In genomic region chr7:30224511-30225031, GRCh38 we compare ENCODE assay signal across 9 cellular contexts. TPM values are rescaled to one million over a fixed set of nuclear protein-coding genes. Genes with fewer than 3 reads are reported as not detected.
DNase-seq lines count a peak whose midpoint lies in the region; ATAC-seq, FAIRE-seq and TF ChIP-seq lines count a peak whose summit lies in the region.
"Had no signal": no experiment of that assay in that cellular context is flagged by ENCODE, and none has a peak within 500 bp of the region (broad histone marks: within the 10 kb centered on the region; RNA-seq: fewer than 3 reads in every experiment).

No MANE protein-coding gene starts in this region.

- ATAC-seq in GM18519 (IDR thresholded peaks at IDR 0.05; ENCODE audit: low FRiP score, unreplicated experiment) = no peak

- DNase-seq in AG09309 (ENCODE audit: low read depth) (peak; percentile 78), H54 (ENCODE audit: insufficient read length, low spot score) (peak; percentile 45), RWPE1 (ENCODE audit: low spot score) (peak; percentile 27), fibroblast of villous mesenchyme (ENCODE audit: low read depth) (peak; percentile 52), HK-2 (ENCODE audit: unreplicated experiment) (no peak), NCI-H1105 (lab: John Stamatoyannopoulos, UW) (no peak), NK-92 (lab: John Stamatoyannopoulos, UW; ENCODE audit: unreplicated experiment) (no peak)
- DNase-seq: DMS153 had no signal

- H3K27ac ChIP-seq in RWPE1 = peak overlapping the region; percentile 60

- H3K4me3 ChIP-seq in AG09309 (ENCODE audit: control insufficient read depth, low read depth, low read length) (no peak overlapping the region), fibroblast of villous mesenchyme (ENCODE audit: low read depth, low read length) (no peak overlapping the region)

- TF ChIP-seq POLR2A in H54 (IDR thresholded peaks at IDR 0.05; ENCODE audit: low read depth, low read length) = no peak

- TF ChIP-seq CTCF in AG09309 (IDR thresholded peaks at IDR 0.05; ENCODE audit: control insufficient read depth, insufficient read depth, low read depth, low read length, missing control alignments) (no peak), RWPE1 (conservative IDR thresholded peaks at IDR 0.05; ENCODE audit: low read depth) (no peak), fibroblast of villous mesenchyme (IDR thresholded peaks at IDR 0.05; ENCODE audit: insufficient read depth, low read depth, low read length) (no peak)

- FAIRE-seq in H54 (lab: Jason Lieb, UNC) = peak; percentile 89

- POLR2A ChIA-PET in RWPE1 (lab: Yijun Ruan, JAX; ENCODE audit: low non-redundant PET) = no interaction called here

- CTCF ChIA-PET in RWPE1 (lab: Yijun Ruan, JAX) = no interaction called here

RNA-seq across cellular contexts. Expression of gene ZNRF2, which starts 59.8 kb away (rescaled TPM):
- 4.8 and 6.5 TPM in 2 replicates for total RNA-seq in fibroblast of villous mesenchyme

Comparison
In these comparisons a context has a peak if more than half of its experiments do, and no peak if none do; other contexts are left out.
1. DNase-seq: peak in AG09309 (single experiment), H54 (single experiment), RWPE1 (single experiment) and fibroblast of villous mesenchyme (single experiment); none in HK-2 (single experiment), NCI-H1105 (single experiment) and NK-92 (single experiment).